In the genomic region with DNA sequence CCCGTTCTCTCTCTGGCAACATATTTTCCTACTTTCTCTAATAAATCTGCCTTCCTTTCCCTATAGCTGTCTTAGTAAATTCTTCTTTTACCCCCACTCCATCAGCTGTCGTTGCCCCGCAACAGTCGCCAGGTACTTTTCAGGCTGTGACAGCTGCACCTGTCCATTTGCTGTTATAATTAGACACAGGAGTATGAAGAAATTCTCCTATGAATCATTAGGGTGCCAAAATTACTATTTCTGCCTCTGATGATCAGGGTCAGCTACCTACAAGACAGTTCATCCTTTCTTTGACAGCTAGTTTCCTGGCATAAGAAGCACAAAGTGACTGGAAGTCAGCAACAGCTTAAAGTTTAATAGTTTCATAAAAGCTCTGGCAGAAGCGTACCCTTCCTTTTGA, we compare ENCODE assay signal across 35 cellular contexts. TPM values are rescaled to one million over a fixed set of nuclear protein-coding genes. Genes with fewer than 3 reads are reported as not detected.
"Had no signal": no experiment of that assay in that cellular context is flagged by ENCODE, and none has a peak within 500 bp of the region (broad histone marks: within the 10 kb centered on the region; RNA-seq: fewer than 3 reads in every experiment).

No MANE protein-coding gene starts in this region.

- ATAC-seq: activated CD4-positive, alpha-beta T cell treated with anti-CD3 and anti-CD28 coated beads for 36 hours; activated CD8-positive, alpha-beta memory T cell treated with anti-CD3 and anti-CD28 coated beads, Interleukin-2, amount 10 ng/mL, durations not matched to agents 7 days and 5 days; activated CD8-positive, alpha-beta T cell treated with anti-CD3 and anti-CD28 coated beads, Interleukin-2, amount 10 ng/mL, durations not matched to agents 7 days and 5 days; activated naive CD4-positive, alpha-beta T cell treated with anti-CD3 and anti-CD28 coated beads, Interleukin-2, amount 50 U/mL, for 72 hours; T-cell had no signal

- H3K4me1 ChIP-seq: ascending aorta, breast epithelium, colonic mucosa, esophagus squamous epithelium had no signal

- H3K27ac ChIP-seq: ascending aorta, breast epithelium, cardiac muscle cell, colonic mucosa, epithelial cell of prostate, esophagus squamous epithelium had no signal

- H3K9me3 ChIP-seq: ascending aorta, breast epithelium, colonic mucosa, esophagus squamous epithelium had no signal

- DNase-seq: activated CD4-positive, alpha-beta memory T cell treated with anti-CD3 and anti-CD28 coated beads for 36 hours; activated CD4-positive, alpha-beta T cell treated with anti-CD3 and anti-CD28 coated beads for 36 hours; activated CD4-positive, alpha-beta T cell treated with anti-CD3 and anti-CD28 coated beads, Interleukin-2, amount 10 ng/mL, durations not matched to agents 24 days and 14 days; activated CD4-positive, CD25-positive, alpha-beta regulatory T cell; activated CD4-positive, CD25-positive, alpha-beta regulatory T cell treated with anti-CD3 and anti-CD28 coated beads, Interleukin-2, amount 50 U/mL, for 72 hours; activated CD8-positive, alpha-beta memory T cell treated with anti-CD3 and anti-CD28 coated beads, Interleukin-2, amount 10 ng/mL, durations not matched to agents 7 days and 5 days; activated CD8-positive, alpha-beta memory T cell treated with anti-CD3 and anti-CD28 coated beads, Interleukin-2, amount 50 U/mL, for 4 hours; activated CD8-positive, alpha-beta T cell treated with anti-CD3 and anti-CD28 coated beads, Interleukin-2, amount 10 ng/mL, durations not matched to agents 7 days and 5 days; activated effector memory CD4-positive, alpha-beta T cell treated with anti-CD3 and anti-CD28 coated beads, Interleukin-2, amount 50 U/mL, for 16 hours; activated naive CD4-positive, alpha-beta T cell; activated naive CD4-positive, alpha-beta T cell treated with anti-CD3 and anti-CD28 coated beads, Interleukin-2, amount 10 ng/mL, durations not matched to agents 7 days and 5 days; activated naive CD8-positive, alpha-beta T cell treated with anti-CD3 and anti-CD28 coated beads, Interleukin-2, amount 10 ng/mL, durations not matched to agents 7 days and 5 days; activated T-cell treated with anti-CD3 and anti-CD28 coated beads, Interleukin-2, amount 50 U/mL, for 1 hour; activated T-cell treated with anti-CD3 and anti-CD28 coated beads, Interleukin-2, amount 50 U/mL, for 48 hours; central memory CD4-positive, alpha-beta T cell; cerebellar nuclear complex; colonic mucosa; effector CD8-positive, alpha-beta T cell; esophagus squamous epithelium; foreskin melanocyte; T-cell had no signal

- H3K4me3 ChIP-seq: ascending aorta, breast epithelium, cardiac muscle cell, colonic mucosa, esophagus squamous epithelium had no signal

- H3K27me3 ChIP-seq: ascending aorta, breast epithelium, cardiac muscle cell, colonic mucosa, esophagus squamous epithelium had no signal

- H3K36me3 ChIP-seq: ascending aorta, breast epithelium, cardiac muscle cell, colonic mucosa, esophagus squamous epithelium had no signal

RNA-seq across cellular contexts. Expression of gene GALNTL6, which starts 19.5 kb away (rescaled TPM):
- total RNA-seq: activated CD4-positive, alpha-beta memory T cell treated with anti-CD3 and anti-CD28 coated beads for 36 hours; activated CD4-positive, alpha-beta T cell treated with anti-CD3 and anti-CD28 coated beads for 36 hours; activated CD4-positive, alpha-beta T cell treated with anti-CD3 and anti-CD28 coated beads, Interleukin-2, amount 10 ng/mL, durations not matched to agents 24 days and 14 days; activated CD8-positive, alpha-beta memory T cell treated with anti-CD3 and anti-CD28 coated beads for 36 hours; activated CD8-positive, alpha-beta memory T cell treated with anti-CD3 and anti-CD28 coated beads, Interleukin-2, amount 10 ng/mL, durations not matched to agents 7 days and 5 days; activated CD8-positive, alpha-beta T cell treated with anti-CD3 and anti-CD28 coated beads, Interleukin-2, amount 10 ng/mL, durations not matched to agents 7 days and 5 days; activated naive CD4-positive, alpha-beta T cell treated with anti-CD3 and anti-CD28 coated beads, Interleukin-2, amount 50 U/mL, for 72 hours; activated naive CD8-positive, alpha-beta T cell treated with anti-CD3 and anti-CD28 coated beads, Interleukin-2, amount 10 ng/mL, durations not matched to agents 7 days and 5 days; activated T-helper 1 cell treated with anti-CD3 and anti-CD28 coated beads, Interleukin-12 subunit alpha, Interleukin-12 subunit beta, Interleukin-2, Interleukin-4 antibody, amounts not matched to agents 30 ng/mL and 10 ng/mL and 1 ng/mL, durations not matched to agents 14 hours and 24 hours and 36 hours; activated T-helper 2 cell treated with anti-CD3 and anti-CD28 coated beads, Interferon-gamma antibody, Interleukin-2, Interleukin-4, amounts not matched to agents 10 μg/mL and 5 μg/mL and 100 μg/mL, durations not matched to agents 14 hours and 24 hours and 36 hours; ascending aorta; cardiac muscle cell; dermis microvascular lymphatic vessel endothelial cell; endothelial cell of umbilical vein; fibroblast of lung; fibroblast of villous mesenchyme; T-cell; T-helper 2 cell treated with Interferon-gamma antibody and Interleukin-4, amounts not matched to agents 100 ng/mL and 5 ng/mL, for 36 hours had no signal
- polyA plus RNA-seq: cardiac muscle cell, endothelial cell of umbilical vein, esophagus, fibroblast of lung had no signal
